In the genomic region with DNA sequence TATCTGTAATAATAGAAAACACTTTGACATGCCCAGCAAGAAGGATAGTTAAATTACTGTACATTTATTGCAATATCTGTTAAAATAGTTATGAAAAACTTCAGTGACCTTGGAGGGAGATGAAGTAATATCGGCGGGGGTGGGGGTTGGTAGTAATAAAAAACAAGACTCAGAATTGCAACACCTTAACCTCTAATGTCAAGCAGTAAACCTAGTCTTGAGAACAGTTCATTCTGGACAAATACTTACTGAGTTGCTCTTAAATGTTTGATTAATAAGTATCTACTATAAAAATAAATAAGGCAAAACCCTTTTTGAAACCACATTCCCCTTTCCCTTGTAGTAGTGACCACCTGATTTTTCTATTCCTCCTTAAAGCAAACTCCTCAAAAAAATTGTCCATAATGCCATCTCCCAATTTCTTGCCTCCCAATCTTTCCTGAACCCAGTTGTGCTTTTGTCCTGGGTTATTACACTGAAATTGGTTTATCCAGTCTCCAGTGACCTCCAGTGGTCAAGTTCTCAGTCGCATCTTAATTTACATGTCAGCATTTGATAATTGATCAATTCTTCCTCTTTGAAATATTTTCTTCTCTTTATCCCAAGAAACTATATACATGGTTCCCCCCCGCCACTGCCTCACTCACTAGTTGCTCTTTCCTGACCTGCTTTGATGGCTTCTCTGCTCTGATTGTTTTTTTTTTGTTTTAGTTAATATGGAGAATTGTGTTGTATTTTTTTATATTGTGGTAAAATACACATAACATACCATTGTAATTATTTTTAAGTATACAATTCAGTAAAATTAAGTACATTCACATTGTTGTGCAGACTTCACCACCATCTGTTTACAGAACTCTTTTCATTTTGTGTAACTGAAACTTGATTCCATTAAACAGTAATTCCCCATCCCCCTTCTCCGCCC, we compare ENCODE assay signal across 8 cellular contexts. TPM values are rescaled to one million over a fixed set of nuclear protein-coding genes. Genes with fewer than 3 reads are reported as not detected.
DNase-seq lines count a peak whose midpoint lies in the region; ATAC-seq and TF ChIP-seq lines count a peak whose summit lies in the region.

No MANE protein-coding gene starts in this region.

- H3K9ac ChIP-seq in MM.1S (ENCODE audit: low read length), result no peak overlapping the region

- H3K27ac ChIP-seq in MM.1S (ENCODE audit: low read length), result no peak overlapping the region

- no peak overlapping the region for H3K4me3 ChIP-seq in MM.1S (ENCODE audit: low read length)

- intact Hi-C loops in activated B cell treated with CpG ODN at 0.5 μM for 24 hours (cut with micrococcal nuclease) (loop anchor here (1.0 to 5.0 kb wide), 6 partner anchors 36 to 216 kb away; a partner anchor contains a TSS), Right ventricle myocardium superior (cut with DNase I) (loop anchor here (2.0 kb wide), 1 partner anchor 150 kb away; no protein-coding TSS in a partner anchor)

- no peak overlapping the region for H3K4me3 Mint-ChIP-seq in activated T-cell treated with anti-CD3 and anti-CD28 coated beads, Interleukin-2, amount 50 U/mL, for 24 hours
- H3K4me3 Mint-ChIP-seq in activated B cell treated with CpG ODN at 0.5 μM for 24 hours, result no peak overlapping the region

- DNase-seq in activated T-cell treated with anti-CD3 and anti-CD28 coated beads, Interleukin-2, amount 50 U/mL, for 24 hours, result no peak
- no peak for DNase-seq in activated T-cell treated with anti-CD3 and anti-CD28 coated beads, Interleukin-2, amount 50 U/mL, for 1 hour
- DNase-seq in MM.1S (peak; percentile 18), activated B cell treated with CpG ODN at 0.5 μM for 24 hours (no peak), Right ventricle myocardium superior (no peak), pulmonary artery endothelial cell (ENCODE audit: low read depth, low spot score) (peak; percentile 8)

- H3K27me3 ChIP-seq in MM.1S (replicated peaks; ENCODE audit: insufficient read depth, low read length), result no peaks in the 10 kb centered on the region

- POLR2A ChIA-PET in activated B cell treated with CpG ODN at 0.5 μM for 24 hours (lab: Charles Lee), result interaction anchor here (0.6 to 1.7 kb wide), 2 partner anchors 64 to 148 kb away, joined by 3 to 15 read pairs; no protein-coding TSS in a partner anchor

- peaks cover 60% of the 10 kb centered on the region for H3K79me2 ChIP-seq in MM.1S (ENCODE audit: low read length)

- H3K4me1 Mint-ChIP-seq in activated T-cell treated with anti-CD3 and anti-CD28 coated beads, Interleukin-2, amount 50 U/mL, for 24 hours (ENCODE audit: low read depth), result peaks cover 51% of the 10 kb centered on the region
- peaks cover 35% of the 10 kb centered on the region for H3K4me1 Mint-ChIP-seq in activated B cell treated with CpG ODN at 0.5 μM for 24 hours

- no peaks in the 10 kb centered on the region for H4K20me1 ChIP-seq in MM.1S (ENCODE audit: insufficient read depth, low read length)

- no peaks in the 10 kb centered on the region for H3K9me2 ChIP-seq in MM.1S (replicated peaks; ENCODE audit: insufficient read depth, low read length)

- H3F3A ChIP-seq in MM.1S (ENCODE audit: insufficient read depth, low read length), result no peaks in the 10 kb centered on the region

- no peaks in the 10 kb centered on the region for H3K36me3 ChIP-seq in MM.1S (replicated peaks; ENCODE audit: insufficient read depth, low read length)

- no peak overlapping the region for H2AFZ ChIP-seq in MM.1S (ENCODE audit: low read length)

- H3K36me3 Mint-ChIP-seq in activated T-cell treated with anti-CD3 and anti-CD28 coated beads, Interleukin-2, amount 50 U/mL, for 24 hours (ENCODE audit: low read depth), result peaks cover 30% of the 10 kb centered on the region
- H3K36me3 Mint-ChIP-seq in activated B cell treated with CpG ODN at 0.5 μM for 24 hours (ENCODE audit: low read depth), result peaks cover 15% of the 10 kb centered on the region

- no peaks in the 10 kb centered on the region for H3K9me3 Mint-ChIP-seq in activated T-cell treated with anti-CD3 and anti-CD28 coated beads, Interleukin-2, amount 50 U/mL, for 24 hours
- H3K9me3 Mint-ChIP-seq in activated B cell treated with CpG ODN at 0.5 μM for 24 hours, result no peaks in the 10 kb centered on the region

- H3K27me3 Mint-ChIP-seq in activated T-cell treated with anti-CD3 and anti-CD28 coated beads, Interleukin-2, amount 50 U/mL, for 24 hours, result no peaks in the 10 kb centered on the region
- H3K27me3 Mint-ChIP-seq in activated B cell treated with CpG ODN at 0.5 μM for 24 hours, result no peaks in the 10 kb centered on the region

- CTCF ChIA-PET in activated B cell treated with CpG ODN at 0.5 μM for 24 hours (lab: Charles Lee), result no interaction called here

- no peak overlapping the region for H3K4me2 ChIP-seq in MM.1S (ENCODE audit: low read depth, low read length)

- ATAC-seq in activated B cell treated with CpG ODN at 0.5 μM for 24 hours (ENCODE audit: low read depth) (no peak), Right ventricle myocardium superior (ENCODE audit: poor library complexity) (peak; percentile 75), GM21619 (IDR thresholded peaks at IDR 0.05; ENCODE audit: unreplicated experiment) (no peak), HG02623 (IDR thresholded peaks at IDR 0.05; ENCODE audit: unreplicated experiment) (no peak)

- H3K9me3 ChIP-seq in MM.1S (replicated peaks; ENCODE audit: insufficient read depth, low read length), result no peaks in the 10 kb centered on the region

- peak overlapping the region; percentile 6 for H3K27ac Mint-ChIP-seq in activated T-cell treated with anti-CD3 and anti-CD28 coated beads, Interleukin-2, amount 50 U/mL, for 24 hours
- H3K27ac Mint-ChIP-seq in activated B cell treated with CpG ODN at 0.5 μM for 24 hours, result no peak overlapping the region

- TF ChIP-seq CTCF in MM.1S (IDR thresholded peaks at IDR 0.05; ENCODE audit: low read length), result peak; percentile 32
- peak; percentile 52 for TF ChIP-seq CTCF in activated B cell treated with CpG ODN at 0.5 μM for 24 hours (IDR thresholded peaks at IDR 0.05)

- 0 out of 2 replicates have a peak, but pooled peaks cover 3% of the 10 kb centered on the region for H3K4me1 ChIP-seq in MM.1S (ENCODE audit: low read length)

RNA-seq across cellular contexts. Expression of a gene that starts 36.8 kb away (rescaled TPM):
- total RNA-seq in activated B cell treated with CpG ODN at 0.5 μM for 24 hours (92.4 and 93.8 TPM in 2 replicates), Right ventricle myocardium superior (97.2 TPM), pulmonary artery endothelial cell (20.8 and 27.5 TPM in 2 replicates)

Comparison
In these comparisons a context has a peak if more than half of its experiments do, and no peak if none do; other contexts are left out.
1. DNase-seq: peak in MM.1S (single experiment) and pulmonary artery endothelial cell (single experiment); none in activated T-cell treated with anti-CD3 and anti-CD28 coated beads, Interleukin-2, amount 50 U/mL, for 24 hours (single experiment), activated T-cell treated with anti-CD3 and anti-CD28 coated beads, Interleukin-2, amount 50 U/mL, for 1 hour (single experiment), activated B cell treated with CpG ODN at 0.5 μM for 24 hours (single experiment) and Right ventricle myocardium superior (single experiment).